ENCODE assay signal across 23 cellular contexts in the genomic region with DNA sequence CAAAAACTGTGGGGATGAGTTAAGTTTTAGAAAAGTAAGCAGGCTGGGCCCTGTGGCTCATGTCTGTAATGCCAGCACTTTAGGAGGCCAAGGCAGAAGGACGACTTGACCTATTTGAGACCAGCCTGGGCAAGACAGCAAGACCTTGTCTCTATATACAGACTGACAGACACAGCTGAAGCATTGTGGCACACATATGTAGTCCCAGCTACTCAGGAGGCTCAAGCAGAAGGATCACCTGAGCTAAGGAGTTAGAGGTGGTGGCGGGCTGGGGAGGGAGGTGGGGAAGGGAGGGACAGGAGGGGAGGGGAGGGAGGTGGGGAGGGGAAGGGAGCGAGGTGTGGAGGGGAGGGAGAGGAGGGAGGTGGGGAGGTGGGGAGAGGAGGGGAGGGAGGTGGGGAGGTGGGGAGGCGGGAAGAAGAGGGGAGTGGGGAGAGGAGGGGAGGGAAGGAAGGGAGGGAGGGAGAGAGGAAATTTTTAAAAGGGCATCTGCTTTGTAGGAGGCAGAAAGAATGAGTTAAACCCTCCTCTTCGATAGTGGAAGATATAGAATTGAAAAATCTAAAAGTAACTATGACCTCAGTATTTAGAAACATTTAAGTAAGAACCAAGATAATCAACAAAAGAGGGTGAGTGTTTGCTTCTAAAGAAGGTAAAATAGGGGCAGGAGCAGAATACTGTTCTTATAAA. TPM values are rescaled to one million over a fixed set of nuclear protein-coding genes. Genes with fewer than 3 reads are reported as not detected.
DNase-seq lines count a peak whose midpoint lies in the region; ATAC-seq, FAIRE-seq and TF ChIP-seq lines count a peak whose summit lies in the region.
"Had no signal": no experiment of that assay in that cellular context is flagged by ENCODE, and none has a peak within 500 bp of the region (broad histone marks: within the 10 kb centered on the region; RNA-seq: fewer than 3 reads in every experiment).

No MANE protein-coding gene starts in this region.

- no peak overlapping the region for H3K27ac ChIP-seq in CD4-positive, alpha-beta T cell (ENCODE audit: low read depth, low read length)
- 0 out of 2 replicates have a peak overlapping the region, but pooled peaks have one; percentile 22 for H3K27ac ChIP-seq in GM23338 (ENCODE audit: low read depth)
- no peak overlapping the region for H3K27ac ChIP-seq in H1 (ENCODE audit: low read depth, low read length)
- H3K27ac ChIP-seq in trophoblast cell (ENCODE audit: low read depth, low read length): no peak overlapping the region
- H3K27ac ChIP-seq: BLaER1, Peyer's patch had no signal

- no peak overlapping the region for H3K9ac ChIP-seq in H1 (replicated peaks in 1 of 4; ENCODE audit: extremely low read depth in 1 of 4, low read depth in 3 of 4, low read length in 3 of 4)
- H3K9ac ChIP-seq in trophoblast cell (ENCODE audit: low read length): no peak overlapping the region
- H3K9ac ChIP-seq: BLaER1 had no signal

- H4K8ac ChIP-seq in H1 (ENCODE audit: extremely low read depth, insufficient read depth, low read length) (no peak overlapping the region), trophoblast cell (ENCODE audit: low read depth, low read length) (no peak overlapping the region)

- POLR2A ChIA-PET in CD4-positive, alpha-beta T cell (lab: Charles Lee): interaction anchor here (1.3 kb wide), 1 partner anchor 19 kb away, joined by 5 read pairs; no protein-coding TSS in a partner anchor
- POLR2A ChIA-PET in H1 (lab: Charles Lee; ENCODE audit: partially characterized antibody): interaction anchor here (0.7 to 2.1 kb wide), 2 partner anchors 30 to 445 kb away, joined by 4 to 5 read pairs; no protein-coding TSS in a partner anchor

- no peak overlapping the region for H3K18ac ChIP-seq in H1 (ENCODE audit: extremely low read depth, low read length)
- no peak overlapping the region for H3K18ac ChIP-seq in trophoblast cell (ENCODE audit: low read length)

- H3K23ac ChIP-seq in H1 (ENCODE audit: insufficient read length): no peak overlapping the region
- H3K23ac ChIP-seq in trophoblast cell (ENCODE audit: low read length): no peak overlapping the region

- H3K27ac Mint-ChIP-seq in CD4-positive, alpha-beta T cell: peak overlapping the region; percentile 69
- H3K27ac Mint-ChIP-seq in GM23338: peak overlapping the region; percentile 50; the same call in 1 of the 2 replicates
- H3K27ac Mint-ChIP-seq: stimulated activated naive CD8-positive, alpha-beta T cell treated with anti-CD3 and anti-CD28 coated beads, Interleukin-15, Interleukin-2, amounts not matched to agents 100 ng/mL and 50 ng/mL, for 24 hours had no signal

- no peak overlapping the region for H3K56ac ChIP-seq in H1 (replicated peaks; ENCODE audit: insufficient read length, low read depth, low read length)

- TF ChIP-seq EP300 in H1 (IDR thresholded peaks at IDR 0.05; ENCODE audit: borderline replicate concordance in 1 of 2, low read depth in 2 of 2, low read length in 2 of 2): no peak

- H3K23me2 ChIP-seq in H1 (ENCODE audit: low read depth, low read length): no peaks in the 10 kb centered on the region

- H3K9me3 ChIP-seq in CD4-positive, alpha-beta T cell (ENCODE audit: control insufficient read depth, low read length): no peaks in the 10 kb centered on the region
- no peaks in the 10 kb centered on the region; a peak in 1 of 4 replicates for H3K9me3 ChIP-seq in H1 (ENCODE audit: insufficient read depth in 2 of 2, low read depth in 1 of 2, low read length in 1 of 2)
- no peaks in the 10 kb centered on the region for H3K9me3 ChIP-seq in trophoblast cell (ENCODE audit: insufficient read depth, low read depth, low read length)
- H3K9me3 ChIP-seq: Peyer's patch had no signal

- H2BK120ac ChIP-seq in H1 (replicated peaks; ENCODE audit: low read depth, low read length): no peak overlapping the region
- no peak overlapping the region for H2BK120ac ChIP-seq in trophoblast cell (ENCODE audit: insufficient read depth, low read length, poor library complexity)

- no peak for TF ChIP-seq RAD21 in H1 (IDR thresholded peaks at IDR 0.05 in 1 of 2, conservative IDR thresholded peaks at IDR 0.05 in 1 of 2; ENCODE audit: low read depth in 2 of 2, low read length in 2 of 2)

- H4K20me1 ChIP-seq in GM23338 (replicated peaks; ENCODE audit: insufficient read depth) (peaks cover 28% of the 10 kb centered on the region), H1 (replicated peaks in 1 of 2; ENCODE audit: control insufficient read depth in 1 of 2, insufficient read depth in 2 of 2, low read length in 2 of 2) (peaks cover 2 to 7% of the 10 kb centered on the region in 2 experiments)

- peak overlapping the region; percentile 40 for H3K4me3 Mint-ChIP-seq in CD4-positive, alpha-beta T cell
- H3K4me3 Mint-ChIP-seq in GM23338: no peak overlapping the region
- H3K4me3 Mint-ChIP-seq: stimulated activated naive CD8-positive, alpha-beta T cell treated with anti-CD3 and anti-CD28 coated beads, Interleukin-15, Interleukin-2, amounts not matched to agents 100 ng/mL and 50 ng/mL, for 24 hours had no signal

- H2AK5ac ChIP-seq in H1 (ENCODE audit: low read depth, low read length): no peak overlapping the region
- H2AK5ac ChIP-seq in trophoblast cell (ENCODE audit: low read length): no peak overlapping the region

- CTCF ChIA-PET in CD4-positive, alpha-beta T cell (lab: Charles Lee): interaction anchor here (1.0 to 3.1 kb wide), 4 partner anchors 10 to 20 kb away, joined by 3 to 15 read pairs (median 5); no protein-coding TSS in a partner anchor
- CTCF ChIA-PET in H1 (lab: Charles Lee; ENCODE audit: partially characterized antibody): no interaction called here

- H3K27me3 ChIP-seq in CD4-positive, alpha-beta T cell (ENCODE audit: control insufficient read depth, insufficient read depth, low read length): no peaks in the 10 kb centered on the region
- H3K27me3 ChIP-seq in GM23338 (ENCODE audit: insufficient read depth) (no peaks in the 10 kb centered on the region), H1 (replicated peaks in 1 of 4; ENCODE audit: control insufficient read depth in 3 of 4, extremely low read depth in 1 of 4, insufficient read depth in 3 of 4, low read length in 3 of 4) (no peaks in the 10 kb centered on the region), trophoblast cell (ENCODE audit: insufficient read depth, low read length) (no peaks in the 10 kb centered on the region)
- H3K27me3 ChIP-seq: BLaER1, left lung, Peyer's patch had no signal

- H3K14ac ChIP-seq in H1 (ENCODE audit: insufficient read length) (no peak overlapping the region), trophoblast cell (ENCODE audit: low read length) (no peak overlapping the region)

- no peak overlapping the region for H4K12ac ChIP-seq in trophoblast cell (ENCODE audit: low read depth, low read length)

- TF ChIP-seq POLR2A in H1 (IDR thresholded peaks at IDR 0.05; ENCODE audit: control extremely low read depth in 1 of 2, low read depth in 2 of 2, low read length in 2 of 2): no peak

- no peak for TF ChIP-seq CTCF in CD4-positive, alpha-beta T cell (IDR thresholded peaks at IDR 0.05)
- no peak for TF ChIP-seq CTCF in GM23338 (conservative IDR thresholded peaks at IDR 0.05; ENCODE audit: low read depth in 2 of 2)
- TF ChIP-seq CTCF in H1 (IDR thresholded peaks at IDR 0.05; ENCODE audit: control extremely low read depth in 1 of 3, insufficient read depth in 1 of 3, low read depth in 1 of 3, low read length in 3 of 3): no peak

- peaks cover 16% of the 10 kb centered on the region for H3K36me3 Mint-ChIP-seq in CD4-positive, alpha-beta T cell (ENCODE audit: low read depth)
- peaks cover 16% of the 10 kb centered on the region for H3K36me3 Mint-ChIP-seq in GM23338 (ENCODE audit: low read depth)

- 0 out of 2 replicates have a peak overlapping the region, but pooled peaks have one; percentile 5 for H2BK15ac ChIP-seq in H1 (ENCODE audit: low read length)

- WGBS in H1 (ENCODE audit: extremely low coverage in 1 of 2, insufficient coverage in 1 of 2, insufficient read length in 1 of 2, insufficient replicate concordance in 2 of 2, low coverage in 1 of 2, low lambda C conversion rate in 2 of 2, missing lambda C conversion rate in 1 of 2), 2 experiments: 63% methylated on average over 1 to 2 of the region's 5 CpGs
- 90% methylated on average over 2 of the region's 5 CpGs for WGBS in trophoblast cell (ENCODE audit: extremely low coverage, insufficient coverage, insufficient read length)

- H3K36me3 ChIP-seq in GM23338 (ENCODE audit: insufficient read depth) (no peaks in the 10 kb centered on the region), H1 (ENCODE audit: control insufficient read depth in 2 of 4, insufficient read depth in 4 of 4, low read length in 3 of 4) (no peaks in the 10 kb centered on the region), trophoblast cell (ENCODE audit: control insufficient read depth in 1 of 2, insufficient read depth in 2 of 2, low read length in 2 of 2) (no peaks in the 10 kb centered on the region)
- H3K36me3 ChIP-seq: left lung, Peyer's patch had no signal

- intact Hi-C loops in CD4-positive, alpha-beta T cell (cut with DNase I, micrococcal nuclease): no loop called here

- peaks cover 5% of the 10 kb centered on the region for H3K9me3 Mint-ChIP-seq in CD4-positive, alpha-beta T cell
- peaks cover 18% of the 10 kb centered on the region; the same call in 2 of the 3 replicates for H3K9me3 Mint-ChIP-seq in GM23338

- no peak for FAIRE-seq in H1 (lab: Jason Lieb, UNC)
- FAIRE-seq: small intestine had no signal

- H3K4me3 ChIP-seq in GM23338: no peak overlapping the region
- no peak overlapping the region for H3K4me3 ChIP-seq in H1 (ENCODE audit: extremely low read depth in 1 of 4, insufficient read depth in 2 of 4, low read depth in 3 of 4, low read length in 4 of 4)
- no peak overlapping the region for H3K4me3 ChIP-seq in trophoblast cell (ENCODE audit: low read depth, low read length)
- H3K4me3 ChIP-seq: BLaER1, left lung, Peyer's patch had no signal

- H3K4me2 ChIP-seq in GM23338 (peak overlapping the region; percentile 12; the same call in 1 of the 2 replicates), H1 (ENCODE audit: insufficient read depth in 1 of 2, low read depth in 2 of 2, low read length in 2 of 2) (0 out of 4 replicates have a peak overlapping the region, but pooled peaks of 1 of the 2 experiments have one; percentile 13), trophoblast cell (ENCODE audit: low read length) (no peak overlapping the region)
- H3K4me2 ChIP-seq: BLaER1 had no signal

- no peak overlapping the region for H4K5ac ChIP-seq in H1 (ENCODE audit: insufficient read length, low read depth, low read length)

- no peak for DNase-seq in CD4-positive, alpha-beta T cell
- peak; percentile 47 for DNase-seq in GM23338 (ENCODE audit: low spot score)
- DNase-seq in H1 (ENCODE audit: low read depth in 1 of 2, low spot score in 2 of 2): no peak
- no peak for DNase-seq in trophoblast cell
- DNase-seq in amygdala (lab: John Stamatoyannopoulos, UW): no peak
- DNase-seq in activated CD4-positive, alpha-beta T cell treated with anti-CD3 and anti-CD28 coated beads, Interleukin-2, amount 50 U/mL, for 4 hours: no peak
- no peak for DNase-seq in globus pallidus (ENCODE audit: low spot score)
- DNase-seq: activated effector memory CD4-positive, alpha-beta T cell treated with Interleukin-2 at 50 U/mL for 16 hours; Caco-2; central memory CD4-positive, alpha-beta T cell; GDM1; islet precursor cell; left lung; MV-4-11; NCI-H1436; NCI-H345; Peyer's patch; SHP77; small intestine; T-helper 2 cell had no signal

- peaks cover 53% of the 10 kb centered on the region for H3K4me1 ChIP-seq in GM23338 (ENCODE audit: insufficient read depth)
- peaks cover 0 to 14% (median 2%) of the 10 kb centered on the region in 4 experiments; a peak in 4 of 7 replicates for H3K4me1 ChIP-seq in H1 (replicated peaks in 1 of 4; ENCODE audit: control insufficient read depth in 3 of 4, insufficient read depth in 4 of 4, low read length in 3 of 4)
- H3K4me1 ChIP-seq in trophoblast cell (ENCODE audit: control insufficient read depth in 1 of 2, insufficient read depth in 2 of 2, low read length in 2 of 2): peaks cover 0 to 5% of the 10 kb centered on the region in 2 experiments

- no peaks in the 10 kb centered on the region for H3F3A ChIP-seq in GM23338 (replicated peaks; ENCODE audit: low read depth)

- H2AFZ ChIP-seq in GM23338: no peak overlapping the region
- no peak overlapping the region for H2AFZ ChIP-seq in H1 (ENCODE audit: low read length)
- H2AFZ ChIP-seq in trophoblast cell (ENCODE audit: insufficient read depth, low read length, poor library complexity): no peak overlapping the region

- H3K9me2 ChIP-seq in GM23338 (ENCODE audit: insufficient read depth): no peaks in the 10 kb centered on the region

- H4K91ac ChIP-seq in H1 (replicated peaks; ENCODE audit: insufficient read length, low read length) (peak overlapping the region; percentile 34), trophoblast cell (ENCODE audit: low read depth, low read length) (no peak overlapping the region)

- H2BK5ac ChIP-seq in H1 (ENCODE audit: low read depth, low read length): no peak overlapping the region
- no peak overlapping the region for H2BK5ac ChIP-seq in trophoblast cell (ENCODE audit: low read depth, low read length, poor library complexity)

- H2BK20ac ChIP-seq in H1 (ENCODE audit: low read length): no peak overlapping the region

- no peaks in the 10 kb centered on the region for H3K27me3 Mint-ChIP-seq in CD4-positive, alpha-beta T cell
- H3K27me3 Mint-ChIP-seq in GM23338 (ENCODE audit: insufficient read depth, low read depth, poor library complexity): no peaks in the 10 kb centered on the region
- H3K27me3 Mint-ChIP-seq: stimulated activated naive CD8-positive, alpha-beta T cell treated with anti-CD3 and anti-CD28 coated beads, Interleukin-15, Interleukin-2, amounts not matched to agents 100 ng/mL and 50 ng/mL, for 24 hours had no signal

- H2BK12ac ChIP-seq in H1 (ENCODE audit: low read depth, low read length): no peak overlapping the region
- no peak overlapping the region for H2BK12ac ChIP-seq in trophoblast cell (ENCODE audit: low read length)

- peaks cover 81% of the 10 kb centered on the region for H3K4me1 Mint-ChIP-seq in CD4-positive, alpha-beta T cell (ENCODE audit: low read depth)
- H3K4me1 Mint-ChIP-seq in GM23338: peaks cover 61% of the 10 kb centered on the region

- ATAC-seq in CD4-positive, alpha-beta T cell (ENCODE audit: poor library complexity): no peak
- ATAC-seq in GM23338: no peak
- ATAC-seq: HCT116, left lung had no signal

- H3K79me2 ChIP-seq in GM23338 (replicated peaks; ENCODE audit: insufficient read depth): peaks cover 97% of the 10 kb centered on the region
- peaks cover 16 to 96% of the 10 kb centered on the region in 2 experiments; a peak in 3 of 4 replicates for H3K79me2 ChIP-seq in H1 (ENCODE audit: control insufficient read depth in 1 of 2, insufficient read depth in 2 of 2, low read length in 2 of 2)
- peaks cover 17% of the 10 kb centered on the region for H3K79me2 ChIP-seq in trophoblast cell (ENCODE audit: control insufficient read depth, insufficient read depth, low read length, poor library complexity)

- peaks cover 2% of the 10 kb centered on the region; the same call in 1 of the 2 replicates for H3K79me1 ChIP-seq in H1 (ENCODE audit: low read depth, low read length)
- no peaks in the 10 kb centered on the region for H3K79me1 ChIP-seq in trophoblast cell (ENCODE audit: low read length)

- H3K4ac ChIP-seq in H1 (replicated peaks; ENCODE audit: insufficient read length, low read depth, low read length) (no peak overlapping the region), trophoblast cell (ENCODE audit: low read depth, low read length) (peak overlapping the region; percentile 61)

RNA-seq across cellular contexts. Expression of a gene that starts 30.9 kb away (rescaled TPM):
- 100 to 1,000 TPM; 203 to 208 TPM for total RNA-seq in CD4-positive, alpha-beta T cell
- 73.6 and 90.7 TPM in 2 replicates for total RNA-seq in GM23338 (2014; rRNA removed; shearing (Covaris generic))
- polyA plus RNA-seq in GM23338 (2016; fragmentation: Nextera tagmentation; extraction: Ambion mirVana): 18.7 and 20.9 TPM in 2 replicates
- 49.0 and 51.7 TPM in 2 replicates for total RNA-seq in H1 (2021; fragmentation: NEBNext Ultra II Directional; extraction: Animal tissue kit (Norgen Biotek cat#: 25700))
- polyA plus RNA-seq in H1 (2011; rRNA removed): 14.7 and 15.9 TPM in 2 replicates
- 16.0 TPM for polyA plus RNA-seq in H1 (2011; cell fraction: cytosol; rRNA removed)
- 42.0 TPM for polyA plus RNA-seq in H1 (2011; cell fraction: nucleus; rRNA removed)
- 12.7 to 18.3 TPM (median 15.3 TPM) in 4 replicates for polyA plus RNA-seq in H1 (2012, experiment 1 of 2)
- 1.4 TPM for polyA plus RNA-seq in H1 (2012, experiment 2 of 2)
- 13.5 TPM for polyA plus RNA-seq in H1 (2013, experiment 1 of 2)
- 12.2 TPM for polyA plus RNA-seq in H1 (2013, experiment 2 of 2)
- 108 and 121 TPM in 2 replicates for polyA minus RNA-seq in H1 (2011; rRNA and poly(A)+ RNA removed)
- 37.8 TPM for polyA minus RNA-seq in H1 (2011; cell fraction: cytosol; rRNA and poly(A)+ RNA removed)
- polyA minus RNA-seq in H1 (2011; cell fraction: nucleus; rRNA and poly(A)+ RNA removed): 231 TPM
- 34.4 and 38.4 TPM in 2 replicates for polyA plus RNA-seq in trophoblast cell (2013)
